9 cellular contexts compared by ENCODE assay signal in the genomic region with DNA sequence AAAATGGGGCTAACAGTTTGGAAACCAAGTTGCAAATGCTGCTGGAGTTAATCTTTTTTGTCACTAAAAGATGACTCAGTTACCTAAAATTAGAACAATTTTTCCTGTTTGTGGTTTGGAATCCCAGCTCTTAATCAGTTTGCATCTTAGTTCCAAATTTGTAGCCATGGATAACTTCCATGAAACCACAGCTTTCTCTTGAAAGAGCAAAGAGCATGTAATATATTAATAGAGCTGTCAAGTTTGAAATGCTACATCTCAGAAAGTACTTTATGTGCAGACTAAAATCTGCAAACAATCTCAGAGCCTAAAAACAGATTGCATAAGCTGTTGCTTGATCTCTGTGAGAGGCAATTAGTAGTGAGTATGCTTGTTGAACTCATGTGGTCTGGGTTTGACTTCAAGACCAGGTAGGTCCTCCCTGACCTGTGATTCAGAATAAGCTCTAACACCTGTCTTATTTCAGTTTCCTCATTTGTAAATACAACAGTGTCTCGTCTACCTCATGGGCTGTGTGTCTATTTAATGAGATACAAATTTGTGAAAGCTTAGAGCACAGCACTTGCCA. TPM values are rescaled to one million over a fixed set of nuclear protein-coding genes. Genes with fewer than 3 reads are reported as not detected.
DNase-seq lines count a peak whose midpoint lies in the region; ATAC-seq and FAIRE-seq lines count a peak whose summit lies in the region.
"Had no signal": no experiment of that assay in that cellular context is flagged by ENCODE, and none has a peak within 500 bp of the region (broad histone marks: within the 10 kb centered on the region; RNA-seq: fewer than 3 reads in every experiment).

No MANE protein-coding gene starts in this region.

- FAIRE-seq in RCC 7860 (lab: Jason Lieb, UNC): peak; percentile 90

- ATAC-seq in GM18858 (IDR thresholded peaks at IDR 0.05; ENCODE audit: unreplicated experiment): no peak
- no peak for ATAC-seq in GM19463 (IDR thresholded peaks at IDR 0.05; ENCODE audit: unreplicated experiment)

- peak; percentile 71 for DNase-seq in ELR (ENCODE audit: low read depth)
- peak; percentile 65 for DNase-seq in RCC 7860 (ENCODE audit: low spot score)
- DNase-seq in fibroblast of the conjunctiva (ENCODE audit: low read depth): peak; percentile 9
- peak; percentile 90 for DNase-seq in renal cortical epithelial cell (ENCODE audit: low read depth)
- DNase-seq in NCI-H446 treated with DMSO at 0.1 percent for 48 hours (lab: John Stamatoyannopoulos, UW): no peak
- DNase-seq in AML-193 (lab: John Stamatoyannopoulos, UW): no peak
- DNase-seq: NCI-H69 had no signal

RNA-seq across cellular contexts. Expression of a gene that starts 23.5 kb away (rescaled TPM):
- total RNA-seq in renal cortical epithelial cell: 9.2 and 10.4 TPM in 2 replicates

RNA-seq across cellular contexts. Expression of a gene that starts 59.5 kb away (rescaled TPM):
- 0.99 and 13.7 TPM in 2 replicates for total RNA-seq in renal cortical epithelial cell

Comparison
In these comparisons a context has a peak if more than half of its experiments do, and no peak if none do; other contexts are left out.
1. DNase-seq: peak in ELR (single experiment), RCC 7860 (single experiment), fibroblast of the conjunctiva (single experiment) and renal cortical epithelial cell (single experiment); none in NCI-H446 treated with DMSO at 0.1 percent for 48 hours (single experiment) and AML-193 (0 of 2).